Comparison of ENCODE assay signal across 8 cellular contexts in genomic region chr7:92134271-92135099, GRCh38. TPM values are rescaled to one million over a fixed set of nuclear protein-coding genes. Genes with fewer than 3 reads are reported as not detected.
DNase-seq lines count a peak whose midpoint lies in the region; ATAC-seq and TF ChIP-seq lines count a peak whose summit lies in the region.

Gene CYP51A1 (minus strand): TSS chr7:92134477. CDS start chr7:92134364, 113 bp downstream.

- peak within 1 kb of the TSS; percentile 76 for H3K4me3 ChIP-seq in GM08714 (ENCODE audit: low read length)
- peak within 1 kb of the TSS; percentile 98 for H3K4me3 ChIP-seq in SK-N-MC
- peak within 1 kb of the TSS; percentile 85 to 92 for H3K4me3 ChIP-seq in gastroesophageal sphincter
- H3K4me3 ChIP-seq in neutrophil (ENCODE audit: low read depth in 1 of 2, low read length in 1 of 2), result peak within 1 kb of the TSS; percentile 73 to 91

- peak within 1 kb of the TSS; percentile 96 for H3K4me3 Mint-ChIP-seq in activated naive CD4-positive, alpha-beta T cell treated with anti-CD3 and anti-CD28 coated beads, Interleukin-2, amount 10 ng/mL, durations not matched to agents 7 days and 5 days

- H3K36me3 Mint-ChIP-seq in activated naive CD4-positive, alpha-beta T cell treated with anti-CD3 and anti-CD28 coated beads, Interleukin-2, amount 10 ng/mL, durations not matched to agents 7 days and 5 days, result peaks cover 27% of the 10 kb centered on the region

- H3K27me3 ChIP-seq in gastroesophageal sphincter (no peaks in the 10 kb centered on the region), neutrophil (no peaks in the 10 kb centered on the region)

- TF ChIP-seq POLR2A in gastroesophageal sphincter (IDR thresholded peaks at IDR 0.05), result peak; percentile 65 to 66

- DNase-seq in NCI-H1048 (lab: John Stamatoyannopoulos, UW) (peak; percentile 70), SK-N-MC (ENCODE audit: low read depth, low spot score) (peak; percentile 62)
- peak; percentile 93 for DNase-seq in activated naive CD4-positive, alpha-beta T cell treated with anti-CD3 and anti-CD28 coated beads, Interleukin-2, amount 10 ng/mL, durations not matched to agents 7 days and 5 days

- peaks cover 24% of the 10 kb centered on the region for H3K36me3 ChIP-seq in SK-N-MC (ENCODE audit: insufficient read depth, low read length)
- H3K36me3 ChIP-seq in gastroesophageal sphincter, result peaks cover 0 to 17% of the 10 kb centered on the region in 2 donors
- H3K36me3 ChIP-seq in neutrophil, result no peaks in the 10 kb centered on the region

- peaks cover 49% of the 10 kb centered on the region for H3K4me1 Mint-ChIP-seq in activated naive CD4-positive, alpha-beta T cell treated with anti-CD3 and anti-CD28 coated beads, Interleukin-2, amount 10 ng/mL, durations not matched to agents 7 days and 5 days

- H3K9me3 ChIP-seq in SK-N-MC (ENCODE audit: low read depth, low read length) (no peaks in the 10 kb centered on the region), gastroesophageal sphincter (no peaks in the 10 kb centered on the region), neutrophil (no peaks in the 10 kb centered on the region)

- peaks cover 3% of the 10 kb centered on the region for H3K9me3 Mint-ChIP-seq in activated naive CD4-positive, alpha-beta T cell treated with anti-CD3 and anti-CD28 coated beads, Interleukin-2, amount 10 ng/mL, durations not matched to agents 7 days and 5 days

- 3% methylated on average over 6 of the region's 74 CpGs; no CpG with 5 or more reads in 1 of the 2 donors for WGBS in gastroesophageal sphincter (ENCODE audit: low coverage in 1 of 2), 2 donors

- peak within 1 kb of the TSS; percentile 94 for H3K27ac ChIP-seq in SK-N-MC
- peak within 1 kb of the TSS; percentile 84 to 97 (median 96) for H3K27ac ChIP-seq in gastroesophageal sphincter
- peak within 1 kb of the TSS; percentile 83 for H3K27ac ChIP-seq in neutrophil

- TF ChIP-seq EP300 in gastroesophageal sphincter (IDR thresholded peaks at IDR 0.05), result peak; percentile 46

- H3K9ac ChIP-seq in SK-N-MC (ENCODE audit: insufficient read length), result peak within 1 kb of the TSS; percentile 95

- peak in 2 of 4 experiments; percentile 27 to 29 for TF ChIP-seq CTCF in gastroesophageal sphincter (IDR thresholded peaks at IDR 0.05)
- TF ChIP-seq CTCF in neutrophil (IDR thresholded peaks at IDR 0.05), result peak; percentile 34
- no peak for TF ChIP-seq CTCF in subcutaneous adipose tissue (IDR thresholded peaks at IDR 0.05; ENCODE audit: low read depth)

- CTCF ChIA-PET in activated naive CD4-positive, alpha-beta T cell treated with anti-CD3 and anti-CD28 coated beads, Interleukin-2, amount 10 ng/mL, durations not matched to agents 7 days and 5 days (lab: Charles Lee), result interaction anchor here (0.6 to 1.4 kb wide), 2 partner anchors 188 to 312 kb away, joined by 3 to 5 read pairs; no protein-coding TSS in a partner anchor

- H3K4me1 ChIP-seq in gastroesophageal sphincter (peaks cover 0 to 30% (median 0%) of the 10 kb centered on the region in 3 donors), neutrophil (ENCODE audit: control insufficient read depth in 1 of 2, insufficient read depth in 1 of 2, low read depth in 1 of 2, low read length in 1 of 2) (peaks cover 16 to 18% of the 10 kb centered on the region in 2 experiments)

- H3K27me3 Mint-ChIP-seq in activated naive CD4-positive, alpha-beta T cell treated with anti-CD3 and anti-CD28 coated beads, Interleukin-2, amount 10 ng/mL, durations not matched to agents 7 days and 5 days, result peaks cover 12% of the 10 kb centered on the region

- peak within 1 kb of the TSS; percentile 99 for H3K27ac Mint-ChIP-seq in activated naive CD4-positive, alpha-beta T cell treated with anti-CD3 and anti-CD28 coated beads, Interleukin-2, amount 10 ng/mL, durations not matched to agents 7 days and 5 days

- ATAC-seq in HG02588 (IDR thresholded peaks at IDR 0.05; ENCODE audit: unreplicated experiment) (peak; percentile 85), gastroesophageal sphincter (peak; percentile 95)

RNA-seq across cellular contexts. Expression of gene CYP51A1, which starts in this region (rescaled TPM):
- 10 to 100 TPM; 27.7 to 48.3 (median 37.9) TPM for total RNA-seq in gastroesophageal sphincter
- 10 to 100 TPM; 20.9 to 76.8 (median 33.7) TPM for total RNA-seq in subcutaneous adipose tissue

Comparison
In these comparisons a context has a peak if more than half of its experiments do, and no peak if none do; other contexts are left out.
1. Peak in every context shown above with its lines: DNase-seq, ATAC-seq, H3K4me3 ChIP-seq and H3K27ac ChIP-seq.